8 cellular contexts compared by ENCODE assay signal in genomic region chrX:36908801-36909403, GRCh38.
DNase-seq lines count a peak whose midpoint lies in the region; ATAC-seq and TF ChIP-seq lines count a peak whose summit lies in the region.

No MANE protein-coding gene starts in this region.

- H3K27me3 ChIP-seq in DND-41 (ENCODE audit: insufficient read depth, low read length, poor library complexity), result no peaks in the 10 kb centered on the region

- no peaks in the 10 kb centered on the region for H3K4me1 ChIP-seq in DND-41 (ENCODE audit: insufficient read depth, low read length)

- H3K27me3 Mint-ChIP-seq in neural crest cell (ENCODE audit: low read depth), result no peaks in the 10 kb centered on the region
- no peaks in the 10 kb centered on the region for H3K27me3 Mint-ChIP-seq in T-helper 17 cell

- no peak overlapping the region for H3K4me3 Mint-ChIP-seq in neural crest cell
- H3K4me3 Mint-ChIP-seq in T-helper 17 cell, result no peak overlapping the region

- CTCF ChIA-PET in HEK293T (lab: Yijun Ruan, JAX), result no interaction called here

- H3K36me3 ChIP-seq in DND-41 (ENCODE audit: insufficient read depth, low read length), result no peaks in the 10 kb centered on the region

- H3K9me3 ChIP-seq in DND-41 (ENCODE audit: insufficient read depth, low read length, severe bottlenecking) (no peaks in the 10 kb centered on the region), T-helper 17 cell (ENCODE audit: control insufficient read depth, low read length, poor library complexity, severe bottlenecking) (no peaks in the 10 kb centered on the region)

- 0 out of 3 replicates have a peak, but pooled peaks have one; percentile 55 for ATAC-seq in DND-41 (ENCODE audit: insufficient read depth, low read depth)
- ATAC-seq in T-helper 17 cell, result no peak
- no peak for ATAC-seq in sciatic nerve

- H3K9me3 Mint-ChIP-seq in neural crest cell, result peaks cover 8% of the 10 kb centered on the region

- no peak overlapping the region for H2AFZ ChIP-seq in DND-41 (ENCODE audit: low read depth, low read length)

- intact Hi-C loops in sciatic nerve (cut with DNase I), result no loop called here

- no peak overlapping the region for H3K9ac ChIP-seq in DND-41 (ENCODE audit: low read depth, low read length)

- TF ChIP-seq CTCF in DND-41 (IDR thresholded peaks at IDR 0.05; ENCODE audit: borderline replicate concordance, extremely low read depth, low read length, poor library complexity, severe bottlenecking) (peak; percentile 62), neural crest cell (conservative IDR thresholded peaks at IDR 0.05) (peak; percentile 76)

- H3K4me3 ChIP-seq in DND-41 (ENCODE audit: low read depth in 1 of 2, low read length in 2 of 2), result no peak overlapping the region

- H3K27ac ChIP-seq in DND-41 (ENCODE audit: low read length), result no peak overlapping the region

- H3K79me2 ChIP-seq in DND-41 (ENCODE audit: insufficient read depth, low read length), result no peaks in the 10 kb centered on the region

- H3K27ac Mint-ChIP-seq in neural crest cell (ENCODE audit: unreplicated experiment) (no peak overlapping the region), T-helper 17 cell (no peak overlapping the region)

- H4K20me1 ChIP-seq in DND-41 (ENCODE audit: insufficient read depth, low read length), result no peaks in the 10 kb centered on the region

- POLR2A ChIA-PET in HEK293T (lab: Yijun Ruan, JAX), result no interaction called here

- H3K36me3 Mint-ChIP-seq in neural crest cell (ENCODE audit: low read depth) (peaks cover 5% of the 10 kb centered on the region), T-helper 17 cell (ENCODE audit: low read depth) (no peaks in the 10 kb centered on the region)

- DNase-seq in DND-41 (no peak), HEK293T (ENCODE audit: extremely low spot score) (peak; percentile 19), NCI-H2196 (lab: John Stamatoyannopoulos, UW; ENCODE audit: unreplicated experiment) (peak; percentile 7), cerebellar cortex (ENCODE audit: low spot score) (peak; percentile 12), neural crest cell (ENCODE audit: low read depth, low spot score) (no peak), T-helper 17 cell (no peak), sciatic nerve (ENCODE audit: low spot score) (no peak), T-helper 9 cell (no peak)

- no peak overlapping the region for H3K4me2 ChIP-seq in DND-41 (ENCODE audit: insufficient read depth, low read length)

- peaks cover 4% of the 10 kb centered on the region for H3K4me1 Mint-ChIP-seq in neural crest cell
- no peaks in the 10 kb centered on the region for H3K4me1 Mint-ChIP-seq in T-helper 17 cell

TF ChIP-seq in HEK293T, 16 proteins besides CTCF, POLR2A, EP300 and RAD21:
- no peak for TF ChIP-seq TARDBP (IDR thresholded peaks at IDR 0.05)
- TF ChIP-seq SP1 (IDR thresholded peaks at IDR 0.05), result no peak

Comparison
In these comparisons a context has a peak if more than half of its experiments do, and no peak if none do; other contexts are left out.
1. DNase-seq: peak in HEK293T (single experiment), NCI-H2196 (single experiment) and cerebellar cortex (single experiment); none in DND-41 (single experiment), neural crest cell (single experiment), T-helper 17 cell (0 of 3), sciatic nerve (single experiment) and T-helper 9 cell (single experiment).